Comparison of ENCODE assay signal across 29 cellular contexts in genomic region chr4:181418491-181418890, GRCh38.
A peak's percentile ranks its signal among the peaks of the same experiment; 100 is the strongest.
DNase-seq lines count a peak whose midpoint lies in the region; ATAC-seq, FAIRE-seq and TF ChIP-seq lines count a peak whose summit lies in the region.
"Had no signal": no experiment of that assay in that cellular context is flagged by ENCODE, and none has a peak within 500 bp of the region (broad histone marks: within the 10 kb centered on the region; RNA-seq: fewer than 3 reads in every experiment).

No MANE protein-coding gene starts in this region.

- H4K91ac ChIP-seq in H1 (replicated peaks; ENCODE audit: insufficient read length, low read length): no peak overlapping the region

- no peak overlapping the region for H4K8ac ChIP-seq in H1 (ENCODE audit: extremely low read depth, insufficient read depth, low read length)

- no peak overlapping the region for H2BK20ac ChIP-seq in H1 (ENCODE audit: low read length)

- no peak for ATAC-seq in GM21825 (IDR thresholded peaks at IDR 0.05; ENCODE audit: unreplicated experiment)
- ATAC-seq: activated naive CD8-positive, alpha-beta T cell treated with anti-CD3 and anti-CD28 coated beads, Interleukin-2, amount 50 U/mL, for 24 hours; stimulated activated memory B cell treated with anti-CD40 and anti-IgM and Interleukin-4, amounts not matched to agents 10 μg/mL and 1 μg/mL and 100 μg/mL, for 72 hours had no signal

- no peak for TF ChIP-seq EP300 in H1 (IDR thresholded peaks at IDR 0.05; ENCODE audit: borderline replicate concordance in 1 of 2, low read depth in 2 of 2, low read length in 2 of 2)

- CTCF ChIA-PET in H1 (lab: Charles Lee; ENCODE audit: partially characterized antibody): no interaction called here

- H3K79me1 ChIP-seq in H1 (ENCODE audit: low read depth, low read length): no peaks in the 10 kb centered on the region

- TF ChIP-seq RAD21 in H1 (IDR thresholded peaks at IDR 0.05 in 1 of 2, conservative IDR thresholded peaks at IDR 0.05 in 1 of 2; ENCODE audit: low read depth in 2 of 2, low read length in 2 of 2): no peak

- H3K27ac ChIP-seq in H1 (ENCODE audit: low read depth, low read length): no peak overlapping the region
- H3K27ac ChIP-seq: HL-60, PC-9, right atrium auricular region had no signal

- H3K18ac ChIP-seq in H1 (ENCODE audit: extremely low read depth, low read length): no peak overlapping the region

- no peaks in the 10 kb centered on the region for H3K79me2 ChIP-seq in H1 (ENCODE audit: control insufficient read depth in 1 of 2, insufficient read depth in 2 of 2, low read length in 2 of 2)

- no peaks in the 10 kb centered on the region for H3K27me3 ChIP-seq in H1 (replicated peaks in 1 of 4; ENCODE audit: control insufficient read depth in 3 of 4, extremely low read depth in 1 of 4, insufficient read depth in 3 of 4, low read length in 3 of 4)
- H3K27me3 ChIP-seq: right atrium auricular region had no signal

- H2BK5ac ChIP-seq in H1 (ENCODE audit: low read depth, low read length): no peak overlapping the region

- no peaks in the 10 kb centered on the region for H3K23me2 ChIP-seq in H1 (ENCODE audit: low read depth, low read length)

- H3K4ac ChIP-seq in H1 (replicated peaks; ENCODE audit: insufficient read length, low read depth, low read length): no peak overlapping the region

- no peak overlapping the region for H2BK12ac ChIP-seq in H1 (ENCODE audit: low read depth, low read length)

- POLR2A ChIA-PET in H1 (lab: Charles Lee; ENCODE audit: partially characterized antibody): no interaction called here

- no peak overlapping the region for H3K4me2 ChIP-seq in H1 (ENCODE audit: insufficient read depth in 1 of 2, low read depth in 2 of 2, low read length in 2 of 2)
- H3K4me2 ChIP-seq: PC-9 had no signal

- TF ChIP-seq CTCF in H1 (IDR thresholded peaks at IDR 0.05; ENCODE audit: control extremely low read depth in 1 of 3, insufficient read depth in 1 of 3, low read depth in 1 of 3, low read length in 3 of 3): no peak

- H3K4me1 ChIP-seq in H1 (replicated peaks in 1 of 4; ENCODE audit: control insufficient read depth in 3 of 4, insufficient read depth in 4 of 4, low read length in 3 of 4): no peaks in the 10 kb centered on the region
- H3K4me1 ChIP-seq: right atrium auricular region had no signal

- no peak overlapping the region for H3K4me3 ChIP-seq in H1 (ENCODE audit: extremely low read depth in 1 of 4, insufficient read depth in 2 of 4, low read depth in 3 of 4, low read length in 4 of 4)
- H3K4me3 ChIP-seq: PC-9, right atrium auricular region had no signal

- 91% methylated on average over 8 of the region's 8 CpGs; no CpG with 5 or more reads in 1 of the 2 experiments for WGBS in H1 (ENCODE audit: extremely low coverage in 1 of 2, insufficient coverage in 1 of 2, insufficient read length in 1 of 2, insufficient replicate concordance in 2 of 2, low coverage in 1 of 2, low lambda C conversion rate in 2 of 2, missing lambda C conversion rate in 1 of 2), 2 experiments

- no peak overlapping the region for H2AK5ac ChIP-seq in H1 (ENCODE audit: low read depth, low read length)

- H3K56ac ChIP-seq in H1 (replicated peaks; ENCODE audit: insufficient read length, low read depth, low read length): no peak overlapping the region

- H3K36me3 ChIP-seq in H1 (ENCODE audit: control insufficient read depth in 2 of 4, insufficient read depth in 4 of 4, low read length in 3 of 4): no peaks in the 10 kb centered on the region
- H3K36me3 ChIP-seq: right atrium auricular region had no signal

- TF ChIP-seq POLR2A in H1 (IDR thresholded peaks at IDR 0.05; ENCODE audit: control extremely low read depth in 1 of 2, low read depth in 2 of 2, low read length in 2 of 2): no peak

- H3K9ac ChIP-seq in H1 (replicated peaks in 1 of 4; ENCODE audit: extremely low read depth in 1 of 4, low read depth in 3 of 4, low read length in 3 of 4): no peak overlapping the region

- no peaks in the 10 kb centered on the region for H4K20me1 ChIP-seq in H1 (replicated peaks in 1 of 2; ENCODE audit: control insufficient read depth in 1 of 2, insufficient read depth in 2 of 2, low read length in 2 of 2)

- DNase-seq in COLO668 (lab: John Stamatoyannopoulos, UW; ENCODE audit: unreplicated experiment): peak; percentile 58
- peak; percentile 17 for DNase-seq in NCI-H128 (lab: John Stamatoyannopoulos, UW; ENCODE audit: unreplicated experiment)
- peak; percentile 46 for DNase-seq in NCI-H2107 treated with DMSO at 0.1 percent for 48 hours (lab: John Stamatoyannopoulos, UW; ENCODE audit: unreplicated experiment)
- DNase-seq in H1 (ENCODE audit: low read depth in 1 of 2, low spot score in 2 of 2): no peak
- DNase-seq in NCI-H345 treated with DMSO at 0.1 percent for 48 hours (lab: John Stamatoyannopoulos, UW; ENCODE audit: unreplicated experiment): no peak
- no peak for DNase-seq in NCI-H526 (lab: John Stamatoyannopoulos, UW)
- DNase-seq in NCI-H2227 (lab: John Stamatoyannopoulos, UW; ENCODE audit: unreplicated experiment): no peak
- DNase-seq: 8988T; activated B cell treated with CpG ODN at 0.5 μM for 24 hours; activated CD4-positive, alpha-beta memory T cell treated with anti-CD3 and anti-CD28 coated beads, Interleukin-2, amount 10 ng/mL, durations not matched to agents 7 days and 5 days; activated naive CD8-positive, alpha-beta T cell treated with anti-CD3 and anti-CD28 coated beads, Interleukin-2, amount 50 U/mL, for 24 hours; CD4-positive, CD25-positive, alpha-beta regulatory T cell; cerebellar nuclear complex; DMS 273 treated with DMSO at 0.1 percent for 48 hours; GF-D8; head of caudate nucleus; HFFc6; Kasumi-1; mesenchymal stem cell; MV-4-11; NCI-H2227 treated with DMSO at 0.1 percent for 48 hours; NK-92 treated with Interleukin-12 subunit alpha and Interleukin-12 subunit beta, amount 100 ng/mL, for 24 hours; PC-9; Right ventricle myocardium superior; stimulated activated CD4-positive, alpha-beta T cell treated with anti-CD3 and anti-CD28 coated beads, Interleukin-4, amount 100 ng/mL, for 1 hour had no signal

- H3K14ac ChIP-seq in H1 (ENCODE audit: insufficient read length): no peak overlapping the region

- FAIRE-seq in H1 (lab: Jason Lieb, UNC): no peak

- H4K5ac ChIP-seq in H1 (ENCODE audit: insufficient read length, low read depth, low read length): no peak overlapping the region

- no peak overlapping the region for H2BK120ac ChIP-seq in H1 (replicated peaks; ENCODE audit: low read depth, low read length)

- H3K23ac ChIP-seq in H1 (ENCODE audit: insufficient read length): no peak overlapping the region

- 0 out of 2 replicates have a peak overlapping the region, but pooled peaks have one; percentile 44 for H2AFZ ChIP-seq in H1 (ENCODE audit: low read length)
- H2AFZ ChIP-seq: PC-9 had no signal

- no peaks in the 10 kb centered on the region for H3K9me3 ChIP-seq in H1 (ENCODE audit: insufficient read depth in 2 of 2, low read depth in 1 of 2, low read length in 1 of 2)
- H3K9me3 ChIP-seq: right atrium auricular region had no signal

- no peak overlapping the region for H2BK15ac ChIP-seq in H1 (ENCODE audit: low read length)

TF ChIP-seq in H1, 55 proteins besides CTCF, POLR2A, EP300 and RAD21:
- TF ChIP-seq ATF2 (IDR thresholded peaks at IDR 0.05; ENCODE audit: low read length) (no peak), CTBP2 (IDR thresholded peaks at IDR 0.05; ENCODE audit: borderline replicate concordance, insufficient read depth, insufficient read length, low read length) (no peak), KDM1A (IDR thresholded peaks at IDR 0.05; ENCODE audit: borderline replicate concordance, low read length) (no peak), MAFK (IDR thresholded peaks at IDR 0.05; ENCODE audit: low read depth, low read length) (no peak), BRCA1 (IDR thresholded peaks at IDR 0.05; ENCODE audit: low read depth, low read length) (no peak), SP2 (IDR thresholded peaks at IDR 0.05; ENCODE audit: low read length) (no peak), TEAD4 (IDR thresholded peaks at IDR 0.05; ENCODE audit: low read depth, low read length) (no peak), SIN3A (conservative IDR thresholded peaks at IDR 0.05 in 1 of 2, IDR thresholded peaks at IDR 0.05 in 1 of 2; ENCODE audit: low read depth in 1 of 2, low read length in 2 of 2) (no peak)

Comparison
In these comparisons a context has a peak if more than half of its experiments do, and no peak if none do; other contexts are left out.
1. DNase-seq: peak in COLO668 (single experiment), NCI-H128 (single experiment) and NCI-H2107 treated with DMSO at 0.1 percent for 48 hours (single experiment); none in H1 (0 of 2), NCI-H345 treated with DMSO at 0.1 percent for 48 hours (single experiment), NCI-H526 (0 of 2) and NCI-H2227 (single experiment).